8 cellular contexts compared by ENCODE assay signal in genomic region chr4:121764702-121765367, GRCh38. TPM values are rescaled to one million over a fixed set of nuclear protein-coding genes. Genes with fewer than 3 reads are reported as not detected.
DNase-seq lines count a peak whose midpoint lies in the region; ATAC-seq and TF ChIP-seq lines count a peak whose summit lies in the region.

SMIM43 (minus strand) TSS chr4:121765164; CDS start chr4:121765105, 59 bp downstream.

- H3K27me3 ChIP-seq in mesenchymal stem cell (ENCODE audit: control insufficient read depth in 1 of 2, insufficient read depth in 1 of 2, low read length in 2 of 2): peaks cover 24 to 25% of the 10 kb centered on the region in 2 experiments

- DNase-seq in AG04449 (ENCODE audit: low read depth, low spot score) (no peak), HEK293T (ENCODE audit: extremely low spot score) (peak; percentile 60), cardiac fibroblast (ENCODE audit: low read depth in 2 of 2) (peak; percentile 17 to 28), mesenchymal stem cell (peak; percentile 18), NCI-H1930 (lab: John Stamatoyannopoulos, UW) (no peak), NCI-H774 (lab: John Stamatoyannopoulos, UW) (no peak)

- peaks cover 9% of the 10 kb centered on the region for H3K4me1 ChIP-seq in mesenchymal stem cell (ENCODE audit: control insufficient read depth, insufficient read depth, low read depth, low read length)

- no peak within 1 kb of the TSS for H2BK15ac ChIP-seq in mesenchymal stem cell (ENCODE audit: low read depth, poor library complexity, severe bottlenecking)

- H2AFZ ChIP-seq in mesenchymal stem cell (ENCODE audit: low read depth, low read length): peak within 1 kb of the TSS; percentile 42

- no peak within 1 kb of the TSS for H3K18ac ChIP-seq in mesenchymal stem cell (ENCODE audit: low read depth in 1 of 2, low read length in 2 of 2)

- H3K4me2 ChIP-seq in mesenchymal stem cell (ENCODE audit: low read length, poor library complexity, severe bottlenecking): peak within 1 kb of the TSS; percentile 98

- CTCF ChIA-PET in AG04449 (lab: Yijun Ruan, JAX): interaction anchor here (0.7 to 1.7 kb wide), 3 partner anchors 13 to 57 kb away, joined by 4 to 9 read pairs (median 4); no protein-coding TSS in a partner anchor
- CTCF ChIA-PET in HEK293T (lab: Yijun Ruan, JAX): interaction anchor here (0.9 kb wide), 1 partner anchor 32 kb away, joined by 3 read pairs; no protein-coding TSS in a partner anchor

- WGBS in mesenchymal stem cell: 3% methylated on average over 59 of the region's 75 CpGs

- no peak within 1 kb of the TSS for H3K4ac ChIP-seq in mesenchymal stem cell (ENCODE audit: low read depth in 1 of 2, low read length in 2 of 2)

- H2AK5ac ChIP-seq in mesenchymal stem cell (ENCODE audit: low read length, severe bottlenecking): no peak within 1 kb of the TSS

- H4K91ac ChIP-seq in mesenchymal stem cell (ENCODE audit: low read length): no peak within 1 kb of the TSS

- H3K23ac ChIP-seq in mesenchymal stem cell (ENCODE audit: low read length in 2 of 2): peak within 1 kb of the TSS in 1 of 2 experiments; percentile 21

- TF ChIP-seq CTCF in AG04449 (IDR thresholded peaks at IDR 0.05; ENCODE audit: insufficient read depth, low read length, missing control alignments) (no peak), cardiac fibroblast (IDR thresholded peaks at IDR 0.05; ENCODE audit: low read depth, low read length) (no peak)

- H2BK12ac ChIP-seq in mesenchymal stem cell (ENCODE audit: low read length in 2 of 2): no peak within 1 kb of the TSS

- no peaks in the 10 kb centered on the region for H3K9me3 ChIP-seq in mesenchymal stem cell (ENCODE audit: control insufficient read depth, low read length)

- ATAC-seq in HG03571 (IDR thresholded peaks at IDR 0.05; ENCODE audit: unreplicated experiment) (no peak), HG02763 (IDR thresholded peaks at IDR 0.05; ENCODE audit: unreplicated experiment) (no peak)

- peak within 1 kb of the TSS; percentile 27 for H2BK120ac ChIP-seq in mesenchymal stem cell (ENCODE audit: low read depth, low read length)

- H4K8ac ChIP-seq in mesenchymal stem cell (ENCODE audit: low read length): no peak within 1 kb of the TSS

- no peak within 1 kb of the TSS for H3K27ac ChIP-seq in mesenchymal stem cell (ENCODE audit: low read length, poor library complexity, severe bottlenecking)

- H3K4me3 ChIP-seq in AG04449 (ENCODE audit: low read depth, low read length) (peak within 1 kb of the TSS; percentile 66), cardiac fibroblast (replicated peaks in 1 of 2; ENCODE audit: low read depth in 2 of 2, low read length in 2 of 2) (peak within 1 kb of the TSS; percentile 59), mesenchymal stem cell (ENCODE audit: insufficient read depth in 1 of 2, low read depth in 1 of 2, low read length in 2 of 2) (peak within 1 kb of the TSS; percentile 59 to 77)

- no peak within 1 kb of the TSS for H3K14ac ChIP-seq in mesenchymal stem cell (ENCODE audit: low read length in 2 of 2)

- peaks cover 0 to 3% of the 10 kb centered on the region in 2 experiments for H3K36me3 ChIP-seq in mesenchymal stem cell (ENCODE audit: control insufficient read depth in 1 of 2, insufficient read depth in 2 of 2, low read depth in 1 of 2, low read length in 2 of 2)

- H3K9ac ChIP-seq in mesenchymal stem cell (ENCODE audit: low read length): peak within 1 kb of the TSS; percentile 38

- no peak within 1 kb of the TSS for H2BK5ac ChIP-seq in mesenchymal stem cell (ENCODE audit: low read depth, low read length, poor library complexity, severe bottlenecking)

- H3K79me1 ChIP-seq in mesenchymal stem cell (replicated peaks; ENCODE audit: low read length, poor library complexity, severe bottlenecking): no peaks in the 10 kb centered on the region

- POLR2A ChIA-PET in AG04449 (lab: Yijun Ruan, JAX): no interaction called here
- POLR2A ChIA-PET in HEK293T (lab: Yijun Ruan, JAX): interaction anchor here (1.2 to 2.2 kb wide), 2 partner anchors 37 to 68 kb away, joined by 3 to 8 read pairs; partner anchors contain the start of genes ANXA5 and EXOSC9

TF ChIP-seq in HEK293T, 16 proteins besides CTCF, POLR2A, EP300 and RAD21:
- TF ChIP-seq SUZ12 (IDR thresholded peaks at IDR 0.05): no peak
- no peak for TF ChIP-seq BHLHE40 (IDR thresholded peaks at IDR 0.05; ENCODE audit: borderline replicate concordance)
- TF ChIP-seq CTBP1 (IDR thresholded peaks at IDR 0.05; ENCODE audit: borderline replicate concordance): no peak
- no peak for TF ChIP-seq FOXK2 (IDR thresholded peaks at IDR 0.05)
- TF ChIP-seq FOXM1 (IDR thresholded peaks at IDR 0.05; ENCODE audit: borderline replicate concordance): no peak
- TF ChIP-seq L3MBTL2 (conservative IDR thresholded peaks at IDR 0.05): 0 out of 2 replicates have a peak, but pooled peaks have one; percentile 33

RNA-seq across cellular contexts. Expression of gene SMIM43, which starts in this region (rescaled TPM):
- polyA plus RNA-seq in mesenchymal stem cell (2013, experiment 1 of 2): not detected
- not detected for polyA plus RNA-seq in mesenchymal stem cell (2013, experiment 2 of 2)

Comparison
In these comparisons a context has a peak if more than half of its experiments do, and no peak if none do; other contexts are left out.
1. DNase-seq: peak in HEK293T (single experiment), cardiac fibroblast (2 of 2) and mesenchymal stem cell (single experiment); none in AG04449 (single experiment), NCI-H1930 (0 of 2) and NCI-H774 (single experiment).
2. Peak in every context shown above with its lines, with median percentiles within 50 percentile points of each other: H3K4me3 ChIP-seq.